18 cellular contexts compared by ENCODE assay signal in genomic region chr3:146067048-146067447, GRCh38.
DNase-seq lines count a peak whose midpoint lies in the region; ATAC-seq, FAIRE-seq and TF ChIP-seq lines count a peak whose summit lies in the region.
"Had no signal": no experiment of that assay in that cellular context is flagged by ENCODE, and none has a peak within 500 bp of the region (broad histone marks: within the 10 kb centered on the region; RNA-seq: fewer than 3 reads in every experiment).

No MANE protein-coding gene starts in this region.

- POLR2A ChIA-PET in A549 (lab: Yijun Ruan, JAX), result no interaction called here

- H3K36me3 ChIP-seq in Peyer's patch (peaks cover 0 to 19% (median 0%) of the 10 kb centered on the region in 3 donors), ovary (no peaks in the 10 kb centered on the region)

- no peak for TF ChIP-seq RAD21 in A549 (conservative IDR thresholded peaks at IDR 0.05 in 1 of 2, IDR thresholded peaks at IDR 0.05 in 1 of 2)

- DNase-seq in A549 (ENCODE audit: low read depth in 1 of 2, low spot score in 1 of 2), result peak in 1 of 2 experiments; percentile 77
- peak; percentile 1 for DNase-seq in HFF-Myc (ENCODE audit: extremely low read depth, low read depth)
- DNase-seq in astrocyte of the hippocampus (ENCODE audit: low read depth, low spot score), result peak; percentile 9
- DNase-seq in iris pigment epithelial cell (ENCODE audit: low read depth), result peak; percentile 92
- DNase-seq in Peyer's patch, result no peak
- no peak for DNase-seq in COR-L47 (lab: John Stamatoyannopoulos, UW)
- DNase-seq in ovary, result no peak
- no peak for DNase-seq in NCI-H526 treated with DMSO at 0.1 percent for 48 hours (lab: John Stamatoyannopoulos, UW)
- DNase-seq: ACHN; activated CD4-positive, alpha-beta T cell treated with anti-CD3 and anti-CD28 coated beads, Interleukin-2, amount 50 U/mL, for 1 hour; anterior cingulate cortex; DND-41; endodermal cell; H9; NCI-H345; stimulated activated CD8-positive, alpha-beta memory T cell treated with anti-CD3 and anti-CD28 coated beads, Interleukin-4, amount 100 ng/mL, for 48 hours; T-helper 17 cell had no signal

- TF ChIP-seq CTCF in A549 (IDR thresholded peaks at IDR 0.05), result no peak
- TF ChIP-seq CTCF in HFF-Myc (IDR thresholded peaks at IDR 0.05; ENCODE audit: low read depth, low read length, missing control alignments), result no peak
- no peak for TF ChIP-seq CTCF in Peyer's patch (IDR thresholded peaks at IDR 0.05)
- TF ChIP-seq CTCF in ovary (IDR thresholded peaks at IDR 0.05), result no peak

- 11% methylated on average over 3 of the region's 3 CpGs for WGBS in A549 (ENCODE audit: missing lambda C conversion rate)
- 84 to 94% (median 91%) methylated on average over 3 of the region's 3 CpGs for WGBS in ovary, 3 donors

- TF ChIP-seq EP300 in A549 (IDR thresholded peaks at IDR 0.05), result peak; percentile 59 to 62; a peak in 2 of 5 replicates
- TF ChIP-seq EP300 in ovary (IDR thresholded peaks at IDR 0.05), result no peak

- TF ChIP-seq POLR2A in A549 (IDR thresholded peaks at IDR 0.05; ENCODE audit: low read length) (no peak), Peyer's patch (IDR thresholded peaks at IDR 0.05) (no peak), ovary (IDR thresholded peaks at IDR 0.05) (no peak)

- H3K4me3 ChIP-seq in A549, result no peak overlapping the region
- H3K4me3 ChIP-seq in HFF-Myc (replicated peaks; ENCODE audit: low read depth, low read length), result no peak overlapping the region
- no peak overlapping the region for H3K4me3 ChIP-seq in Peyer's patch
- H3K4me3 ChIP-seq in ovary, result no peak overlapping the region

- no peaks in the 10 kb centered on the region for H3K27me3 ChIP-seq in Peyer's patch
- no peaks in the 10 kb centered on the region for H3K27me3 ChIP-seq in ovary

- ATAC-seq in A549, result peak; percentile 82 to 92
- ATAC-seq: Panc1, T-helper 17 cell had no signal

- CTCF ChIA-PET in A549 (lab: Yijun Ruan, JAX), result no interaction called here

- H3K4me1 ChIP-seq in A549, result peaks cover 39% of the 10 kb centered on the region
- no peaks in the 10 kb centered on the region for H3K4me1 ChIP-seq in Peyer's patch
- H3K4me1 ChIP-seq in ovary (ENCODE audit: insufficient read depth), result no peaks in the 10 kb centered on the region

- H3K9me3 ChIP-seq in A549 (no peaks in the 10 kb centered on the region), Peyer's patch (no peaks in the 10 kb centered on the region), ovary (no peaks in the 10 kb centered on the region)

- intact Hi-C loops in ovary (cut with DNase I), result loop anchor here in 2 of 4 donors (5.0 to 10.0 kb wide), 3 partner anchors 120 to 508 kb away; no protein-coding TSS in a partner anchor

- peak overlapping the region; percentile 58 for H3K4me2 ChIP-seq in A549

- FAIRE-seq in A549 (lab: Jason Lieb, UNC), result peak; percentile 95

- H3K27ac ChIP-seq in A549 (peak overlapping the region in 1 of 2 experiments; percentile 53; a peak in 4 of 6 replicates), Peyer's patch (no peak overlapping the region), ovary (no peak overlapping the region)

TF ChIP-seq in A549, 52 proteins besides CTCF, POLR2A, EP300 and RAD21:
- no peak for TF ChIP-seq NFE2L2 (conservative IDR thresholded peaks at IDR 0.05; ENCODE audit: low read length)
- 0 out of 2 replicates have a peak, but pooled peaks have one; percentile 34 for TF ChIP-seq ATOH8 (CRISPR knock-in tag; IDR thresholded peaks at IDR 0.05; ENCODE audit: low read depth)
- TF ChIP-seq FOSL2 (IDR thresholded peaks at IDR 0.05), result peak; percentile 71
- peak; percentile 85 for TF ChIP-seq FOSL2 (CRISPR knock-in tag; IDR thresholded peaks at IDR 0.05)
- TF ChIP-seq EHMT2 (IDR thresholded peaks at IDR 0.05; ENCODE audit: low read depth), result no peak
- peak; percentile 36; the same call in 1 of the 2 replicates for TF ChIP-seq MAX (IDR thresholded peaks at IDR 0.05)
- peak; percentile 91 for TF ChIP-seq JUNB (IDR thresholded peaks at IDR 0.05)
- TF ChIP-seq SMC3 (IDR thresholded peaks at IDR 0.05), result 0 out of 3 replicates have a peak, but pooled peaks have one; percentile 9
- no peak for TF ChIP-seq E2F6 (IDR thresholded peaks at IDR 0.05; ENCODE audit: borderline replicate concordance, low read depth)
- TF ChIP-seq KDM5A (IDR thresholded peaks at IDR 0.05), result no peak
- peak; percentile 88; the same call in 1 of the 2 replicates for TF ChIP-seq GATA3 (IDR thresholded peaks at IDR 0.05; ENCODE audit: borderline replicate concordance)
- TF ChIP-seq PHF8 (IDR thresholded peaks at IDR 0.05; ENCODE audit: borderline replicate concordance, low read depth), result no peak
- TF ChIP-seq HOXB5 (CRISPR knock-in tag; IDR thresholded peaks at IDR 0.05), result peak; percentile 37; the same call in 1 of the 2 replicates
- peak; percentile 58 to 85; a peak in 3 of 4 replicates for TF ChIP-seq CEBPB (IDR thresholded peaks at IDR 0.05)
- no peak for TF ChIP-seq USF2 (IDR thresholded peaks at IDR 0.05)
- TF ChIP-seq BCL3 (IDR thresholded peaks at IDR 0.05), result 0 out of 3 replicates have a peak, but pooled peaks have one; percentile 25
- no peak for TF ChIP-seq POLR2AphosphoS2 (conservative IDR thresholded peaks at IDR 0.05; ENCODE audit: low read length)
- peak; percentile 55 to 56; a peak in 2 of 5 replicates for TF ChIP-seq JUN (IDR thresholded peaks at IDR 0.05)

Comparison
In these comparisons a context has a peak if more than half of its experiments do, and no peak if none do; other contexts are left out.
1. DNase-seq: peak in HFF-Myc (single experiment), astrocyte of the hippocampus (single experiment) and iris pigment epithelial cell (single experiment); none in Peyer's patch (0 of 3), COR-L47 (single experiment), ovary (0 of 5) and NCI-H526 treated with DMSO at 0.1 percent for 48 hours (single experiment).